Comparison of ENCODE assay signal across 22 cellular contexts in genomic region chr12:100897240-100897639, GRCh38.
"Had no signal": no experiment of that assay in that cellular context is flagged by ENCODE, and none has a peak within 500 bp of the region (broad histone marks: within the 10 kb centered on the region; RNA-seq: fewer than 3 reads in every experiment).

No MANE protein-coding gene starts in this region.

- H3K4me1 ChIP-seq: heart left ventricle, parathyroid adenoma, prostate gland, right lobe of liver, spleen, testis, tibial nerve, upper lobe of right lung, vagina had no signal

- DNase-seq: cortex of kidney; dorsolateral prefrontal cortex; effector CD8-positive, alpha-beta T cell; foreskin melanocyte; heart left ventricle; hippocampal formation; mucosa of descending colon; naive thymus-derived CD8-positive, alpha-beta T cell; right lobe of liver; spleen; stimulated activated CD4-positive, alpha-beta T cell treated with anti-CD3 and anti-CD28 coated beads, Interleukin-15, amount 100 ng/mL, for 24 hours; stimulated activated CD4-positive, alpha-beta T cell treated with anti-CD3 and anti-CD28 coated beads, Interleukin-1b, Interleukin-23, amount 100 ng/mL, for 48 hours; stimulated activated CD4-positive, alpha-beta T cell treated with anti-CD3 and anti-CD28 coated beads, Interleukin-4, amount 100 ng/mL, for 24 hours; stimulated activated naive B cell treated with anti-CD40 and anti-IgM and Interleukin-4, amounts not matched to agents 10 μg/mL and 1 μg/mL and 100 μg/mL, for 72 hours; stimulated activated naive CD8-positive, alpha-beta T cell treated with anti-CD3 and anti-CD28 coated beads, Interleukin-15, amount 100 ng/mL, for 72 hours; testis; upper lobe of right lung had no signal

- H3K36me3 ChIP-seq: heart left ventricle, prostate gland, right lobe of liver, spleen, tibial nerve, upper lobe of right lung, vagina had no signal

- H2AFZ ChIP-seq: parathyroid adenoma had no signal

- H3K79me2 ChIP-seq: parathyroid adenoma had no signal

- H3K9me3 Mint-ChIP-seq: neural crest cell had no signal

- H3K4me1 Mint-ChIP-seq: naive thymus-derived CD8-positive, alpha-beta T cell; neural crest cell; stimulated activated naive B cell treated with anti-CD40 and anti-IgM and Interleukin-4, amounts not matched to agents 10 μg/mL and 1 μg/mL and 100 μg/mL, for 72 hours; stimulated activated naive CD8-positive, alpha-beta T cell treated with anti-CD3 and anti-CD28 coated beads, Interleukin-15, amount 100 ng/mL, for 72 hours had no signal

- H3K9ac ChIP-seq: parathyroid adenoma had no signal

- H3K9me3 ChIP-seq: mucosa of descending colon, prostate gland, right lobe of liver, testis, tibial nerve, upper lobe of right lung, vagina had no signal

- H3K4me3 ChIP-seq: dorsolateral prefrontal cortex, heart left ventricle, mucosa of descending colon, prostate gland, right lobe of liver, spleen, testis, tibial nerve, upper lobe of right lung, vagina had no signal

- H3K27me3 Mint-ChIP-seq: stimulated activated naive B cell treated with anti-CD40 and anti-IgM and Interleukin-4, amounts not matched to agents 10 μg/mL and 1 μg/mL and 100 μg/mL, for 72 hours; stimulated activated naive CD8-positive, alpha-beta T cell treated with anti-CD3 and anti-CD28 coated beads, Interleukin-15, amount 100 ng/mL, for 72 hours had no signal

- H3K27ac ChIP-seq: heart left ventricle, parathyroid adenoma, prostate gland, right lobe of liver, spleen, testis, tibial nerve, upper lobe of right lung, vagina had no signal

- H3K27me3 ChIP-seq: dorsolateral prefrontal cortex, heart left ventricle, right lobe of liver, spleen, testis, tibial nerve, upper lobe of right lung, vagina had no signal

- H3K36me3 Mint-ChIP-seq: naive thymus-derived CD8-positive, alpha-beta T cell; stimulated activated naive B cell treated with anti-CD40 and anti-IgM and Interleukin-4, amounts not matched to agents 10 μg/mL and 1 μg/mL and 100 μg/mL, for 72 hours had no signal

- H3K27ac Mint-ChIP-seq: naive thymus-derived CD8-positive, alpha-beta T cell; stimulated activated naive B cell treated with anti-CD40 and anti-IgM and Interleukin-4, amounts not matched to agents 10 μg/mL and 1 μg/mL and 100 μg/mL, for 72 hours; stimulated activated naive CD8-positive, alpha-beta T cell treated with anti-CD3 and anti-CD28 coated beads, Interleukin-15, amount 100 ng/mL, for 72 hours had no signal

- H3K4me3 Mint-ChIP-seq: naive thymus-derived CD8-positive, alpha-beta T cell; neural crest cell; stimulated activated naive B cell treated with anti-CD40 and anti-IgM and Interleukin-4, amounts not matched to agents 10 μg/mL and 1 μg/mL and 100 μg/mL, for 72 hours; stimulated activated naive CD8-positive, alpha-beta T cell treated with anti-CD3 and anti-CD28 coated beads, Interleukin-15, amount 100 ng/mL, for 72 hours had no signal

- ATAC-seq: heart left ventricle; mucosa of descending colon; naive thymus-derived CD8-positive, alpha-beta T cell; right lobe of liver; stimulated activated naive B cell treated with anti-CD40 and anti-IgM and Interleukin-4, amounts not matched to agents 10 μg/mL and 1 μg/mL and 100 μg/mL, for 72 hours; stimulated activated naive CD8-positive, alpha-beta T cell treated with anti-CD3 and anti-CD28 coated beads, Interleukin-15, amount 100 ng/mL, for 72 hours; upper lobe of right lung had no signal
